In the genomic region with DNA sequence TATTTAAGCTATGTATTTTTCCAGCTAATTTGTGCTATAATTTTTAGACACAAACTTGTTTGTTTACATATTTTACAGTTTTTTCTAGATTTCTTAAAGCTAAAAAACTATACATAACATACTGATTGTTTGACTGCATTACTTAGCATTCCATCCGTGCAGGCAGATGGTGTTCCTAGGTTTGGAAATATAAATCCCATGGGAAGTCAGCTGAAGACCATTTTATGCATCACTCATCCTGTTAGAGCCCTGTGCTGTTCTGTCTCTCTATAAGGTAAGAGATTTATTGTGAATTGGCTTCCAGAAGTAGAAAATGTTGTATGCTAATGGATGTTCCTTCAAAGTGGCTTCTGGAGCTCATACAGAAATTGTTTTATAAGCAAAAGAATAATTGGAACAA, we compare ENCODE assay signal across 37 cellular contexts. TPM values are rescaled to one million over a fixed set of nuclear protein-coding genes. Genes with fewer than 3 reads are reported as not detected.
"Had no signal": no experiment of that assay in that cellular context is flagged by ENCODE, and none has a peak within 500 bp of the region (broad histone marks: within the 10 kb centered on the region; RNA-seq: fewer than 3 reads in every experiment).

No MANE protein-coding gene starts in this region.

- H3K9me3 ChIP-seq: adrenal gland, body of pancreas, esophagus muscularis mucosa, gastrocnemius medialis, heart left ventricle had no signal

- ATAC-seq: activated CD4-positive, alpha-beta T cell treated with anti-CD3 and anti-CD28 coated beads for 36 hours; activated CD8-positive, alpha-beta memory T cell treated with anti-CD3 and anti-CD28 coated beads, Interleukin-2, amount 10 ng/mL, durations not matched to agents 7 days and 5 days; activated CD8-positive, alpha-beta T cell treated with anti-CD3 and anti-CD28 coated beads, Interleukin-2, amount 10 ng/mL, durations not matched to agents 7 days and 5 days; activated naive CD8-positive, alpha-beta T cell treated with anti-CD3 and anti-CD28 coated beads, Interleukin-2, amount 50 U/mL, for 24 hours; body of pancreas; effector memory CD8-positive, alpha-beta T cell; foreskin keratinocyte; gastrocnemius medialis; heart left ventricle; T-helper 17 cell had no signal

- DNase-seq: activated CD4-positive, alpha-beta memory T cell treated with anti-CD3 and anti-CD28 coated beads for 36 hours; activated CD4-positive, alpha-beta T cell treated with anti-CD3 and anti-CD28 coated beads for 36 hours; activated CD4-positive, alpha-beta T cell treated with anti-CD3 and anti-CD28 coated beads, Interleukin-2, amount 10 ng/mL, durations not matched to agents 24 days and 14 days; activated CD4-positive, CD25-positive, alpha-beta regulatory T cell; activated CD4-positive, CD25-positive, alpha-beta regulatory T cell treated with anti-CD3 and anti-CD28 coated beads, Interleukin-2, amount 50 U/mL, for 72 hours; activated CD8-positive, alpha-beta memory T cell treated with anti-CD3 and anti-CD28 coated beads, Interleukin-2, amount 10 ng/mL, durations not matched to agents 7 days and 5 days; activated CD8-positive, alpha-beta memory T cell treated with anti-CD3 and anti-CD28 coated beads, Interleukin-2, amount 50 U/mL, for 4 hours; activated CD8-positive, alpha-beta T cell treated with anti-CD3 and anti-CD28 coated beads, Interleukin-2, amount 10 ng/mL, durations not matched to agents 7 days and 5 days; activated effector memory CD4-positive, alpha-beta T cell treated with anti-CD3 and anti-CD28 coated beads, Interleukin-2, amount 50 U/mL, for 16 hours; activated naive CD4-positive, alpha-beta T cell treated with anti-CD3 and anti-CD28 coated beads for 36 hours; activated naive CD8-positive, alpha-beta T cell treated with anti-CD3 and anti-CD28 coated beads for 36 hours; activated naive CD8-positive, alpha-beta T cell treated with anti-CD3 and anti-CD28 coated beads, Interleukin-2, amount 50 U/mL, for 24 hours; activated T-cell treated with anti-CD3 and anti-CD28 coated beads, Interleukin-2, amount 50 U/mL, for 1 hour; activated T-cell treated with anti-CD3 and anti-CD28 coated beads, Interleukin-2, amount 50 U/mL, for 48 hours; adrenal gland; amygdala; aorta; body of pancreas; caudate nucleus; cortex of kidney; dermis blood vessel endothelial cell; effector CD4-positive, alpha-beta T cell; effector memory CD8-positive, alpha-beta T cell; erythroblast; foreskin keratinocyte; gastrocnemius medialis; glutamatergic neuron; heart left ventricle; T-helper 17 cell; T1000 had no signal

- H3K36me3 ChIP-seq: adrenal gland, esophagus muscularis mucosa, gastrocnemius medialis, heart left ventricle had no signal

- H3K27me3 ChIP-seq: adrenal gland, body of pancreas, esophagus muscularis mucosa, foreskin keratinocyte, gastrocnemius medialis, heart left ventricle had no signal

- H3K4me1 Mint-ChIP-seq: activated CD4-positive, alpha-beta T cell treated with anti-CD3 and anti-CD28 coated beads for 36 hours; activated CD4-positive, alpha-beta T cell treated with anti-CD3 and anti-CD28 coated beads, Interleukin-2, amount 10 ng/mL, durations not matched to agents 24 days and 14 days; activated CD8-positive, alpha-beta memory T cell treated with anti-CD3 and anti-CD28 coated beads, Interleukin-2, amount 10 ng/mL, durations not matched to agents 7 days and 5 days; activated naive CD4-positive, alpha-beta T cell treated with anti-CD3 and anti-CD28 coated beads, Interleukin-2, amount 50 U/mL, for 24 hours; activated naive CD8-positive, alpha-beta T cell treated with anti-CD3 and anti-CD28 coated beads for 36 hours; activated naive CD8-positive, alpha-beta T cell treated with anti-CD3 and anti-CD28 coated beads, Interleukin-2, amount 50 U/mL, for 24 hours; T-helper 17 cell had no signal

- H3K36me3 Mint-ChIP-seq: activated CD4-positive, alpha-beta memory T cell treated with anti-CD3 and anti-CD28 coated beads for 36 hours; activated CD8-positive, alpha-beta memory T cell treated with anti-CD3 and anti-CD28 coated beads, Interleukin-2, amount 10 ng/mL, durations not matched to agents 7 days and 5 days; activated naive CD4-positive, alpha-beta T cell treated with anti-CD3 and anti-CD28 coated beads, Interleukin-2, amount 50 U/mL, for 24 hours; activated naive CD8-positive, alpha-beta T cell treated with anti-CD3 and anti-CD28 coated beads for 36 hours had no signal

- H3K4me3 ChIP-seq: adrenal gland, body of pancreas, esophagus muscularis mucosa, gastrocnemius medialis, heart left ventricle had no signal

- H3K27ac Mint-ChIP-seq: activated CD4-positive, alpha-beta memory T cell treated with anti-CD3 and anti-CD28 coated beads for 36 hours; activated CD4-positive, alpha-beta T cell treated with anti-CD3 and anti-CD28 coated beads for 36 hours; activated CD4-positive, alpha-beta T cell treated with anti-CD3 and anti-CD28 coated beads, Interleukin-2, amount 10 ng/mL, durations not matched to agents 24 days and 14 days; activated CD8-positive, alpha-beta memory T cell treated with anti-CD3 and anti-CD28 coated beads, Interleukin-2, amount 10 ng/mL, durations not matched to agents 7 days and 5 days; activated CD8-positive, alpha-beta T cell treated with anti-CD3 and anti-CD28 coated beads, Interleukin-2, amount 10 ng/mL, durations not matched to agents 7 days and 5 days; activated naive CD4-positive, alpha-beta T cell treated with anti-CD3 and anti-CD28 coated beads for 36 hours; activated naive CD4-positive, alpha-beta T cell treated with anti-CD3 and anti-CD28 coated beads, Interleukin-2, amount 50 U/mL, for 24 hours; activated naive CD8-positive, alpha-beta T cell treated with anti-CD3 and anti-CD28 coated beads for 36 hours; activated naive CD8-positive, alpha-beta T cell treated with anti-CD3 and anti-CD28 coated beads, Interleukin-2, amount 50 U/mL, for 24 hours; activated T-helper 1 cell treated with anti-CD3 and anti-CD28 coated beads, Interleukin-12 subunit alpha, Interleukin-12 subunit beta, Interleukin-2, Interleukin-4 antibody, amounts not matched to agents 30 ng/mL and 10 ng/mL and 1 ng/mL, durations not matched to agents 14 hours and 24 hours and 36 hours; activated T-helper 2 cell treated with anti-CD3 and anti-CD28 coated beads, Interferon-gamma antibody, Interleukin-2, Interleukin-4, amounts not matched to agents 10 μg/mL and 5 μg/mL and 100 μg/mL, durations not matched to agents 14 hours and 24 hours and 36 hours; effector memory CD8-positive, alpha-beta T cell; T-helper 17 cell; T-helper 2 cell treated with Interferon-gamma antibody and Interleukin-4, amounts not matched to agents 5 μg/mL and 100 μg/mL, for 36 hours had no signal

- H3K9me3 Mint-ChIP-seq: activated CD4-positive, alpha-beta memory T cell treated with anti-CD3 and anti-CD28 coated beads for 36 hours; activated CD4-positive, alpha-beta T cell treated with anti-CD3 and anti-CD28 coated beads, Interleukin-2, amount 10 ng/mL, durations not matched to agents 24 days and 14 days; activated naive CD4-positive, alpha-beta T cell treated with anti-CD3 and anti-CD28 coated beads for 36 hours; activated naive CD4-positive, alpha-beta T cell treated with anti-CD3 and anti-CD28 coated beads, Interleukin-2, amount 50 U/mL, for 24 hours; activated naive CD8-positive, alpha-beta T cell treated with anti-CD3 and anti-CD28 coated beads for 36 hours; activated naive CD8-positive, alpha-beta T cell treated with anti-CD3 and anti-CD28 coated beads, Interleukin-2, amount 50 U/mL, for 24 hours; activated T-helper 1 cell treated with anti-CD3 and anti-CD28 coated beads, Interleukin-12 subunit alpha, Interleukin-12 subunit beta, Interleukin-2, Interleukin-4 antibody, amounts not matched to agents 30 ng/mL and 10 ng/mL and 1 ng/mL, durations not matched to agents 14 hours and 24 hours and 36 hours; activated T-helper 2 cell treated with anti-CD3 and anti-CD28 coated beads, Interferon-gamma antibody, Interleukin-2, Interleukin-4, amounts not matched to agents 10 μg/mL and 5 μg/mL and 100 μg/mL, durations not matched to agents 14 hours and 24 hours and 36 hours; effector memory CD8-positive, alpha-beta T cell; T-helper 2 cell treated with Interferon-gamma antibody and Interleukin-4, amounts not matched to agents 5 μg/mL and 100 μg/mL, for 36 hours had no signal

- H3K4me3 Mint-ChIP-seq: activated CD4-positive, alpha-beta memory T cell treated with anti-CD3 and anti-CD28 coated beads for 36 hours; activated CD4-positive, alpha-beta T cell treated with anti-CD3 and anti-CD28 coated beads for 36 hours; activated CD4-positive, alpha-beta T cell treated with anti-CD3 and anti-CD28 coated beads, Interleukin-2, amount 10 ng/mL, durations not matched to agents 24 days and 14 days; activated CD8-positive, alpha-beta memory T cell treated with anti-CD3 and anti-CD28 coated beads, Interleukin-2, amount 10 ng/mL, durations not matched to agents 7 days and 5 days; activated CD8-positive, alpha-beta T cell treated with anti-CD3 and anti-CD28 coated beads, Interleukin-2, amount 10 ng/mL, durations not matched to agents 7 days and 5 days; activated naive CD4-positive, alpha-beta T cell treated with anti-CD3 and anti-CD28 coated beads for 36 hours; activated naive CD4-positive, alpha-beta T cell treated with anti-CD3 and anti-CD28 coated beads, Interleukin-2, amount 50 U/mL, for 24 hours; activated naive CD8-positive, alpha-beta T cell treated with anti-CD3 and anti-CD28 coated beads for 36 hours; activated naive CD8-positive, alpha-beta T cell treated with anti-CD3 and anti-CD28 coated beads, Interleukin-2, amount 50 U/mL, for 24 hours; activated T-helper 1 cell treated with anti-CD3 and anti-CD28 coated beads, Interleukin-12 subunit alpha, Interleukin-12 subunit beta, Interleukin-2, Interleukin-4 antibody, amounts not matched to agents 30 ng/mL and 10 ng/mL and 1 ng/mL, durations not matched to agents 14 hours and 24 hours and 36 hours; effector memory CD8-positive, alpha-beta T cell; T-helper 17 cell; T-helper 2 cell treated with Interferon-gamma antibody and Interleukin-4, amounts not matched to agents 5 μg/mL and 100 μg/mL, for 36 hours had no signal

- H3K4me1 ChIP-seq: adrenal gland, body of pancreas, esophagus muscularis mucosa, foreskin keratinocyte, gastrocnemius medialis, heart left ventricle had no signal

- H3K27ac ChIP-seq: adrenal gland, body of pancreas, esophagus muscularis mucosa, foreskin keratinocyte, gastrocnemius medialis, heart left ventricle had no signal

- H3K27me3 Mint-ChIP-seq: activated CD4-positive, alpha-beta memory T cell treated with anti-CD3 and anti-CD28 coated beads for 36 hours; activated CD4-positive, alpha-beta T cell treated with anti-CD3 and anti-CD28 coated beads for 36 hours; activated CD4-positive, alpha-beta T cell treated with anti-CD3 and anti-CD28 coated beads, Interleukin-2, amount 10 ng/mL, durations not matched to agents 24 days and 14 days; activated CD8-positive, alpha-beta memory T cell treated with anti-CD3 and anti-CD28 coated beads, Interleukin-2, amount 10 ng/mL, durations not matched to agents 7 days and 5 days; activated naive CD8-positive, alpha-beta T cell treated with anti-CD3 and anti-CD28 coated beads for 36 hours; activated naive CD8-positive, alpha-beta T cell treated with anti-CD3 and anti-CD28 coated beads, Interleukin-2, amount 50 U/mL, for 24 hours; effector memory CD8-positive, alpha-beta T cell; T-helper 17 cell had no signal

RNA-seq across cellular contexts. Expression of gene RMST, which starts 31.1 kb away (rescaled TPM):
- total RNA-seq: activated CD4-positive, alpha-beta memory T cell treated with anti-CD3 and anti-CD28 coated beads for 36 hours; activated CD4-positive, alpha-beta T cell treated with anti-CD3 and anti-CD28 coated beads for 36 hours; activated CD4-positive, alpha-beta T cell treated with anti-CD3 and anti-CD28 coated beads, Interleukin-2, amount 10 ng/mL, durations not matched to agents 24 days and 14 days; activated CD8-positive, alpha-beta memory T cell treated with anti-CD3 and anti-CD28 coated beads for 36 hours; activated CD8-positive, alpha-beta memory T cell treated with anti-CD3 and anti-CD28 coated beads, Interleukin-2, amount 10 ng/mL, durations not matched to agents 7 days and 5 days; activated CD8-positive, alpha-beta T cell treated with anti-CD3 and anti-CD28 coated beads, Interleukin-2, amount 10 ng/mL, durations not matched to agents 7 days and 5 days; activated naive CD4-positive, alpha-beta T cell treated with anti-CD3 and anti-CD28 coated beads for 36 hours; activated naive CD8-positive, alpha-beta T cell treated with anti-CD3 and anti-CD28 coated beads for 36 hours; activated T-helper 1 cell treated with anti-CD3 and anti-CD28 coated beads, Interleukin-12 subunit alpha, Interleukin-12 subunit beta, Interleukin-2, Interleukin-4 antibody, amounts not matched to agents 30 ng/mL and 10 ng/mL and 1 ng/mL, durations not matched to agents 14 hours and 24 hours and 36 hours; activated T-helper 2 cell treated with anti-CD3 and anti-CD28 coated beads, Interferon-gamma antibody, Interleukin-2, Interleukin-4, amounts not matched to agents 10 μg/mL and 5 μg/mL and 100 μg/mL, durations not matched to agents 14 hours and 24 hours and 36 hours; chondrocyte; dermis blood vessel endothelial cell; foreskin keratinocyte; T-helper 17 cell had no signal
- polyA plus RNA-seq: aorta, foreskin keratinocyte had no signal
